Comparison of ENCODE assay signal across 25 cellular contexts in genomic region chr11:61176446-61176845, GRCh38. TPM values are rescaled to one million over a fixed set of nuclear protein-coding genes. Genes with fewer than 3 reads are reported as not detected.
DNase-seq lines count a peak whose midpoint lies in the region; ATAC-seq, FAIRE-seq and TF ChIP-seq lines count a peak whose summit lies in the region.
"Had no signal": no experiment of that assay in that cellular context is flagged by ENCODE, and none has a peak within 500 bp of the region (broad histone marks: within the 10 kb centered on the region; RNA-seq: fewer than 3 reads in every experiment).

No MANE protein-coding gene starts in this region.

- DNase-seq in K562 (ENCODE audit: extremely low read depth in 1 of 4, low spot score in 3 of 4) (no peak), progenitor cell of endocrine pancreas (ENCODE audit: low spot score, unreplicated experiment) (no peak), type B pancreatic cell (ENCODE audit: extremely low spot score, unreplicated experiment) (no peak), HTR-8/SVneo (ENCODE audit: insufficient read length, low spot score) (no peak), NCI-H2227 (lab: John Stamatoyannopoulos, UW; ENCODE audit: unreplicated experiment) (no peak), cortex of kidney (lab: John Stamatoyannopoulos, UW) (no peak)
- DNase-seq: BE2C; CD8-positive, alpha-beta memory T cell; DMS 273 treated with DMSO at 0.1 percent for 48 hours; DMS79; EL; GDM1; GM23248; H7; HCEC 1CT had no signal

- no peaks in the 10 kb centered on the region for H4K20me1 ChIP-seq in K562 (replicated peaks; ENCODE audit: control insufficient read depth, insufficient read depth, low read length)
- H4K20me1 ChIP-seq: BLaER1 treated with 17β-estradiol and CSF1 and Interleukin-3, amounts not matched to agents 10 nM and 100 nM had no signal

- intact Hi-C loops in K562 (cut with micrococcal nuclease), result no loop called here

- H3K79me2 ChIP-seq in K562 (ENCODE audit: control insufficient read depth, insufficient read depth, low read length), result no peaks in the 10 kb centered on the region

- H3K27ac ChIP-seq in K562 (ENCODE audit: extremely low read depth, low read depth, low read length), result no peak overlapping the region
- H3K27ac ChIP-seq: 22Rv1; BLaER1 treated with 17β-estradiol and CSF1 and Interleukin-3, amounts not matched to agents 10 nM and 100 nM; GM23248 had no signal

- TF ChIP-seq EP300 in K562 (IDR thresholded peaks at IDR 0.05; ENCODE audit: low read length), result no peak

- H3K9me3 Mint-ChIP-seq in nephron (no peaks in the 10 kb centered on the region), progenitor cell of endocrine pancreas (ENCODE audit: low read depth) (no peaks in the 10 kb centered on the region), type B pancreatic cell (no peaks in the 10 kb centered on the region)
- H3K9me3 Mint-ChIP-seq: CD4-positive, alpha-beta T cell had no signal

- TF ChIP-seq CTCF in K562 (IDR thresholded peaks at IDR 0.05 in 2 of 3, conservative IDR thresholded peaks at IDR 0.05 in 1 of 3; ENCODE audit: insufficient read depth in 2 of 3, low read depth in 1 of 3, low read length in 3 of 3) (no peak), nephron (IDR thresholded peaks at IDR 0.05; ENCODE audit: unreplicated experiment in 3 of 3) (no peak), progenitor cell of endocrine pancreas (IDR thresholded peaks at IDR 0.05; ENCODE audit: unreplicated experiment) (no peak), type B pancreatic cell (conservative IDR thresholded peaks at IDR 0.05) (no peak)

- H3K27me3 Mint-ChIP-seq in nephron (ENCODE audit: low read depth), result peaks cover 7% of the 10 kb centered on the region
- peaks cover 17% of the 10 kb centered on the region for H3K27me3 Mint-ChIP-seq in progenitor cell of endocrine pancreas
- H3K27me3 Mint-ChIP-seq in type B pancreatic cell, result peaks cover 7% of the 10 kb centered on the region
- H3K27me3 Mint-ChIP-seq: CD4-positive, alpha-beta T cell had no signal

- POLR2A ChIA-PET in K562 (lab: Yijun Ruan, JAX), result interaction anchor here (0.6 kb wide), 2 partner anchors 8 to 227 kb away, joined by 3 read pairs; no protein-coding TSS in a partner anchor

- CTCF ChIA-PET in K562 (lab: Yijun Ruan, JAX; ENCODE audit: low intra/inter-chr PET ratio), result no interaction called here

- H3K4me1 Mint-ChIP-seq in nephron (peaks cover 6% of the 10 kb centered on the region), progenitor cell of endocrine pancreas (ENCODE audit: low read depth) (no peaks in the 10 kb centered on the region), type B pancreatic cell (ENCODE audit: unreplicated experiment) (no peaks in the 10 kb centered on the region)

- 2% methylated on average over 6 of the region's 6 CpGs for WGBS in K562 (ENCODE audit: insufficient coverage, low coverage, missing lambda C conversion rate)

- H3K9me3 ChIP-seq in K562 (replicated peaks; ENCODE audit: control insufficient read depth, insufficient read depth, low read depth, low read length), result peaks cover 5% of the 10 kb centered on the region; the same call in 1 of the 2 replicates
- H3K9me3 ChIP-seq: BE2C had no signal

- H3K27me3 ChIP-seq in K562 (ENCODE audit: control insufficient read depth in 2 of 2, insufficient read depth in 2 of 2, low read length in 2 of 2), result peaks cover 37 to 60% of the 10 kb centered on the region in 2 experiments
- H3K27me3 ChIP-seq: BLaER1 treated with 17β-estradiol and CSF1 and Interleukin-3, amounts not matched to agents 10 nM and 100 nM had no signal

- no peaks in the 10 kb centered on the region for H3K9me1 ChIP-seq in K562 (ENCODE audit: control insufficient read depth, insufficient read depth, low read length)

- no peak overlapping the region for H3K4me3 ChIP-seq in K562
- H3K4me3 ChIP-seq: BLaER1 treated with 17β-estradiol and CSF1 and Interleukin-3, amounts not matched to agents 10 nM and 100 nM; GM12878; GM23248 had no signal

- no peak overlapping the region for H2AFZ ChIP-seq in K562 (ENCODE audit: low read depth, low read length)
- H2AFZ ChIP-seq: GM23248 had no signal

- no peak overlapping the region for H3K4me2 ChIP-seq in K562 (ENCODE audit: insufficient read depth, low read length)
- H3K4me2 ChIP-seq: BLaER1 treated with 17β-estradiol and CSF1 and Interleukin-3, amounts not matched to agents 10 nM and 100 nM had no signal

- no peak for ATAC-seq in K562
- ATAC-seq: GM12878 had no signal

- H3K36me3 ChIP-seq in K562 (ENCODE audit: control insufficient read depth, insufficient read depth, low read length), result no peaks in the 10 kb centered on the region
- H3K36me3 ChIP-seq: BE2C; BLaER1 treated with 17β-estradiol and CSF1 and Interleukin-3, amounts not matched to agents 10 nM and 100 nM had no signal

- no peak for TF ChIP-seq POLR2A in K562 (conservative IDR thresholded peaks at IDR 0.05)

- in situ Hi-C loops in K562 (cut with MboI), result loop anchor here (5.0 kb wide), 1 partner anchor 339 kb away; no protein-coding TSS in a partner anchor

- TF ChIP-seq RAD21 in K562 (CRISPR knock-in tag; conservative IDR thresholded peaks at IDR 0.05 in 1 of 2, IDR thresholded peaks at IDR 0.05 in 1 of 2), result no peak

- H3K36me3 Mint-ChIP-seq in nephron (ENCODE audit: low read depth) (no peaks in the 10 kb centered on the region), progenitor cell of endocrine pancreas (ENCODE audit: insufficient read depth) (no peaks in the 10 kb centered on the region), type B pancreatic cell (no peaks in the 10 kb centered on the region)
- H3K36me3 Mint-ChIP-seq: CD8-positive, alpha-beta memory T cell had no signal

- H3K4me3 Mint-ChIP-seq in nephron, result no peak overlapping the region
- no peak overlapping the region for H3K4me3 Mint-ChIP-seq in progenitor cell of endocrine pancreas (ENCODE audit: low read depth)
- no peak overlapping the region for H3K4me3 Mint-ChIP-seq in type B pancreatic cell
- H3K4me3 Mint-ChIP-seq: CD14-positive monocyte; CD4-positive, alpha-beta T cell; CD8-positive, alpha-beta memory T cell had no signal

- no peaks in the 10 kb centered on the region; a peak in 1 of 5 replicates for H3K4me1 ChIP-seq in K562 (replicated peaks in 1 of 2; ENCODE audit: control insufficient read depth in 2 of 2, insufficient read depth in 2 of 2, low read length in 2 of 2)
- H3K4me1 ChIP-seq: BE2C had no signal

- H3K27ac Mint-ChIP-seq in nephron, result peak overlapping the region in 2 of 3 experiments; percentile 31 to 43
- peak overlapping the region; percentile 35 for H3K27ac Mint-ChIP-seq in progenitor cell of endocrine pancreas
- H3K27ac Mint-ChIP-seq in type B pancreatic cell, result peak overlapping the region; percentile 47
- H3K27ac Mint-ChIP-seq: CD4-positive, alpha-beta T cell had no signal

- BruUV-seq in K562 (replicated peaks; lab: Mats Ljungman, UMichigan), result no TSS peak

- FAIRE-seq in K562 (lab: Jason Lieb, UNC), result no peak
- FAIRE-seq in HTR-8/SVneo (lab: Jason Lieb, UNC), result no peak
- FAIRE-seq: A204.1, D721Med, GM12878, GM19239, H1 had no signal

- H3K9ac ChIP-seq in K562 (ENCODE audit: insufficient read depth in 1 of 2, low read depth in 2 of 2, low read length in 2 of 2), result no peak overlapping the region
- H3K9ac ChIP-seq: BLaER1 treated with 17β-estradiol and CSF1 and Interleukin-3, amounts not matched to agents 10 nM and 100 nM; GM23248 had no signal

RNA-seq across cellular contexts. Expression of gene VPS37C, which starts 15.2 kb away (rescaled TPM):
- 39.7 and 60.4 TPM in 2 replicates for total RNA-seq in K562 (2011; cell fraction: chromatin; rRNA removed; ENCODE audit: low replicate concordance)
- total RNA-seq in K562 (2011; cell fraction: nucleolus; rRNA removed), result 29.2 and 34.2 TPM in 2 replicates
- 49.8 and 67.2 TPM in 2 replicates for total RNA-seq in K562 (2011; cell fraction: nucleoplasm; rRNA removed)
- total RNA-seq in K562 (2014; rRNA removed) (12.4 and 17.3 TPM in 2 replicates), K562 (2014; rRNA removed; fragmentation: Illumina TruSeq; extraction: Trizol) (6.7 and 7.1 TPM in 2 replicates), K562 (2015; rRNA removed; fragmentation: Illumina TruSeq; extraction: Trizol) (10.7 and 10.8 TPM in 2 replicates), K562 (2021) (23.9 and 29.8 TPM in 2 replicates), progenitor cell of endocrine pancreas (28.1 and 30.8 TPM in 2 replicates), type B pancreatic cell (ENCODE audit: low replicate concordance) (27.8 and 42.1 TPM in 2 replicates)
- polyA plus RNA-seq in K562 (2011; rRNA removed) (11.5 and 15.1 TPM in 2 replicates), K562 (2014; fragmentation: Illumina TruSeq; extraction: Trizol) (12.8 and 17.1 TPM in 2 replicates), K562 (2014; fragmentation: Nextera tagmentation; extraction: Ambion mirVana) (under 1 TPM; 0.62 to 0.96 TPM), K562 (2014; rRNA removed) (16.4 and 18.2 TPM in 2 replicates)
- 11.9 and 17.4 TPM in 2 replicates for polyA plus RNA-seq in K562 (2011; cell fraction: cytosol; rRNA removed)
- 21.3 and 30.6 TPM in 2 replicates for polyA plus RNA-seq in K562 (2011; cell fraction: nucleus; rRNA removed)
- 15.8 and 22.0 TPM in 2 replicates for polyA plus RNA-seq in K562 (2012)
- polyA minus RNA-seq in K562 (2011; rRNA and poly(A)+ RNA removed), result 7.0 and 7.7 TPM in 2 replicates
- polyA minus RNA-seq in K562 (2011; cell fraction: cytosol; rRNA and poly(A)+ RNA removed), result 8.0 and 9.2 TPM in 2 replicates
- 9.4 and 13.2 TPM in 2 replicates for polyA minus RNA-seq in K562 (2011; cell fraction: nucleus; rRNA and poly(A)+ RNA removed)

RNA-seq across cellular contexts. Expression of gene PGA3, which starts 26.9 kb away (rescaled TPM):
- not detected in 2 replicates for total RNA-seq in K562 (2011; cell fraction: chromatin; rRNA removed; ENCODE audit: low replicate concordance)
- not detected in 2 replicates for total RNA-seq in K562 (2011; cell fraction: nucleolus; rRNA removed)
- not detected in 2 replicates for total RNA-seq in K562 (2011; cell fraction: nucleoplasm; rRNA removed)
- 0.18 TPM in 1 of 2 replicates, not detected in the other for total RNA-seq in K562 (2014; rRNA removed)
- total RNA-seq in K562 (2014; rRNA removed; fragmentation: Illumina TruSeq; extraction: Trizol), result 0.15 TPM in 1 of 2 replicates, not detected in the other
- total RNA-seq in K562 (2015; rRNA removed; fragmentation: Illumina TruSeq; extraction: Trizol), result not detected in 2 replicates
- total RNA-seq in K562 (2021), result 0.18 and 0.51 TPM in 2 replicates
- not detected in 2 replicates for polyA plus RNA-seq in K562 (2011; rRNA removed)
- polyA plus RNA-seq in K562 (2011; cell fraction: cytosol; rRNA removed), result not detected in 2 replicates
- 0.26 TPM in 1 of 2 replicates, not detected in the other for polyA plus RNA-seq in K562 (2011; cell fraction: nucleus; rRNA removed)
- polyA plus RNA-seq in K562 (2012), result not detected in 2 replicates
- not detected in 2 replicates for polyA plus RNA-seq in K562 (2014; fragmentation: Illumina TruSeq; extraction: Trizol)
- polyA plus RNA-seq in K562 (2014; fragmentation: Nextera tagmentation; extraction: Ambion mirVana), result not detected
- not detected in 2 replicates for polyA plus RNA-seq in K562 (2014; rRNA removed)
- polyA minus RNA-seq in K562 (2011; rRNA and poly(A)+ RNA removed), result not detected in 2 replicates
- polyA minus RNA-seq in K562 (2011; cell fraction: cytosol; rRNA and poly(A)+ RNA removed), result not detected in 2 replicates
- polyA minus RNA-seq in K562 (2011; cell fraction: nucleus; rRNA and poly(A)+ RNA removed), result not detected in 2 replicates
- not detected in 2 replicates for total RNA-seq in progenitor cell of endocrine pancreas
- total RNA-seq in type B pancreatic cell (ENCODE audit: low replicate concordance), result 1.3 TPM in 1 of 2 replicates, not detected in the other
- total RNA-seq: CD4-positive, alpha-beta T cell; CD8-positive, alpha-beta memory T cell; GM12878; GM23248; H1; H7 had no signal
- polyA plus RNA-seq: CD8-positive, alpha-beta memory T cell; GM12878; GM23248; H1 had no signal

RNA-seq across cellular contexts. Expression of gene PGA4, which starts 45.7 kb away (rescaled TPM):
- not detected in 2 replicates for total RNA-seq in K562 (2011; cell fraction: chromatin; rRNA removed; ENCODE audit: low replicate concordance)
- total RNA-seq in K562 (2011; cell fraction: nucleolus; rRNA removed), result not detected in 2 replicates
- total RNA-seq in K562 (2011; cell fraction: nucleoplasm; rRNA removed), result not detected in 2 replicates
- not detected in 2 replicates for total RNA-seq in K562 (2014; rRNA removed)
- not detected in 2 replicates for total RNA-seq in K562 (2014; rRNA removed; fragmentation: Illumina TruSeq; extraction: Trizol)
- total RNA-seq in K562 (2015; rRNA removed; fragmentation: Illumina TruSeq; extraction: Trizol), result not detected in 2 replicates
- not detected in 2 replicates for total RNA-seq in K562 (2021)
- polyA plus RNA-seq in K562 (2011; rRNA removed), result not detected in 2 replicates
- not detected in 2 replicates for polyA plus RNA-seq in K562 (2011; cell fraction: cytosol; rRNA removed)
- not detected in 2 replicates for polyA plus RNA-seq in K562 (2011; cell fraction: nucleus; rRNA removed)
- not detected in 2 replicates for polyA plus RNA-seq in K562 (2012)
- polyA plus RNA-seq in K562 (2014; fragmentation: Illumina TruSeq; extraction: Trizol), result not detected in 2 replicates
- polyA plus RNA-seq in K562 (2014; fragmentation: Nextera tagmentation; extraction: Ambion mirVana), result not detected
- not detected in 2 replicates for polyA plus RNA-seq in K562 (2014; rRNA removed)
- polyA minus RNA-seq in K562 (2011; rRNA and poly(A)+ RNA removed), result not detected in 2 replicates
- not detected in 2 replicates for polyA minus RNA-seq in K562 (2011; cell fraction: cytosol; rRNA and poly(A)+ RNA removed)
- polyA minus RNA-seq in K562 (2011; cell fraction: nucleus; rRNA and poly(A)+ RNA removed), result not detected in 2 replicates
- 0.36 and 0.81 TPM in 2 replicates for total RNA-seq in progenitor cell of endocrine pancreas
- total RNA-seq in type B pancreatic cell (ENCODE audit: low replicate concordance), result 1.6 and 7.0 TPM in 2 replicates
- total RNA-seq: CD4-positive, alpha-beta T cell; CD8-positive, alpha-beta memory T cell; GM12878; GM23248; H1 had no signal
- polyA plus RNA-seq: CD8-positive, alpha-beta memory T cell; GM12878 had no signal
